11 cellular contexts compared by ENCODE assay signal in the genomic region with DNA sequence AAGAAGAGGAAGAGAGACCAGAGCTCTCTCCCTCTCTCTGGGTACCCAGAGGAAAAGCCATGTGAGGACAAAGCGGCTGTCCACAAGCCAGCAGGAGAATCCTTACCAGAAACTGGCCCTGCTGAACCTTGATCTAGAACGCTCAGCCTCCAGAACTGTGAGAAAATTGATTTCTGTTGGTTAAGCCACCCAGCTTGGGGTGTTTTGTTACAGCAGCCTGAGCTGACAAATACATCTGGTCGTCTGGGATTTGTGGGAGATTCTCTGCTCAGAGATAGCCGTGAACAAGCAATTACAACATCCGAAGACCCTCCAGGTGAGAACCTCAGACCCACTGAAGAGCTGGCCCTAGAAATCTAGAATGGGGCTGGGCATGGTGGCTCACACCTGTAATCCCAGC. TPM values are rescaled to one million over a fixed set of nuclear protein-coding genes. Genes with fewer than 3 reads are reported as not detected.
"Had no signal": no experiment of that assay in that cellular context is flagged by ENCODE, and none has a peak within 500 bp of the region (broad histone marks: within the 10 kb centered on the region; RNA-seq: fewer than 3 reads in every experiment).

No MANE protein-coding gene starts in this region.

- DNase-seq: GM23248, GOT3, H7, H9, HCEC 1CT, HFFc6 had no signal

- H3K27ac ChIP-seq: GM23248 had no signal

- H2AFZ ChIP-seq: GM23248, GM23338 had no signal

- FAIRE-seq: H1, H54 had no signal

- H3K9ac ChIP-seq: GM23248 had no signal

- H3K4me3 ChIP-seq: GM23248, GM23338, HAP-1 had no signal

- H3K9me3 ChIP-seq: HAP-1 had no signal

- H3K4me2 ChIP-seq: GM23338 had no signal

- ATAC-seq: GM23338, HCT116 had no signal

- H3K36me3 ChIP-seq: HAP-1 had no signal

RNA-seq across cellular contexts. Expression of a gene that starts 6.5 kb away (rescaled TPM):
- total RNA-seq: HFFc6 had no signal
- polyA plus RNA-seq: GM23248 had no signal
